In genomic region chr10:86579883-86580548, GRCh38 we compare ENCODE assay signal across 25 cellular contexts. TPM values are rescaled to one million over a fixed set of nuclear protein-coding genes. Genes with fewer than 3 reads are reported as not detected.
DNase-seq lines count a peak whose midpoint lies in the region; ATAC-seq lines count a peak whose summit lies in the region.
"Had no signal": no experiment of that assay in that cellular context is flagged by ENCODE, and none has a peak within 500 bp of the region (broad histone marks: within the 10 kb centered on the region; RNA-seq: fewer than 3 reads in every experiment).

No MANE protein-coding gene starts in this region.

- DNase-seq in G401 (ENCODE audit: low spot score), result peak; percentile 39
- DNase-seq in caudate nucleus (lab: John Stamatoyannopoulos, UW), result peak in 30 of 61 donors; percentile 3 to 69 (median 20)
- DNase-seq in putamen (ENCODE audit: low spot score), result peak; percentile 61
- DNase-seq in NCI-H2029 treated with DMSO at 0.1 percent for 48 hours (lab: John Stamatoyannopoulos, UW), result no peak
- DNase-seq in activated T-cell treated with anti-CD3 and anti-CD28 coated beads, Interleukin-2, amount 50 U/mL, for 48 hours, result no peak
- DNase-seq: activated CD4-positive, alpha-beta T cell treated with anti-CD3 and anti-CD28 coated beads, Interleukin-2, amount 10 ng/mL, durations not matched to agents 7 days and 5 days; activated naive CD8-positive, alpha-beta T cell treated with anti-CD3 and anti-CD28 coated beads, Interleukin-2, amount 50 U/mL, for 24 hours; activated T-cell treated with anti-CD3 and anti-CD28 coated beads, Interleukin-2, amount 50 U/mL, for 24 hours; Calu3; DMS79 treated with DMSO at 0.1 percent for 48 hours; gastrocnemius medialis; immature natural killer cell; NCI-H1417 treated with DMSO at 0.1 percent for 48 hours; NCI-H2081; NCI-H446 treated with DMSO at 0.1 percent for 48 hours; NCI-H774; psoas muscle; stimulated activated CD4-positive, alpha-beta T cell treated with anti-CD3 and anti-CD28 coated beads, Interleukin-4, amount 100 ng/mL, for 24 hours; transverse colon had no signal

- peak overlapping the region; percentile 44 for H3K27ac ChIP-seq in caudate nucleus (ENCODE audit: low read depth, low read length)
- peak overlapping the region; percentile 38 for H3K27ac ChIP-seq in layer of hippocampus (ENCODE audit: low read depth, low read length)
- H3K27ac ChIP-seq: C4-2B, gastrocnemius medialis, hepatocyte, psoas muscle, transverse colon had no signal

- in situ Hi-C loops in G401 (cut with HindIII; ENCODE audit: low sequenced_read_pairs), result no loop called here

- ATAC-seq in GM18867 (IDR thresholded peaks at IDR 0.05; ENCODE audit: unreplicated experiment), result no peak
- ATAC-seq: activated naive CD8-positive, alpha-beta T cell treated with anti-CD3 and anti-CD28 coated beads, Interleukin-2, amount 50 U/mL, for 24 hours; gastrocnemius medialis; GM23338; psoas muscle; WTC11 had no signal

- no peaks in the 10 kb centered on the region for H3K27me3 ChIP-seq in layer of hippocampus (ENCODE audit: control insufficient read depth, insufficient read depth, low read length)
- H3K27me3 ChIP-seq: gastrocnemius medialis, hepatocyte, transverse colon had no signal

RNA-seq across cellular contexts. Expression of gene WAPL, which starts 58.4 kb away (rescaled TPM):
- 28.2 and 39.5 TPM in 2 replicates for total RNA-seq in G401 (2014; rRNA removed; shearing (Covaris generic))

Comparison
In these comparisons a context has a peak if more than half of its experiments do, and no peak if none do; other contexts are left out.
1. DNase-seq: peak in G401 (single experiment) and putamen (single experiment); none in NCI-H2029 treated with DMSO at 0.1 percent for 48 hours (single experiment) and activated T-cell treated with anti-CD3 and anti-CD28 coated beads, Interleukin-2, amount 50 U/mL, for 48 hours (0 of 2).